ENCODE assay signal across 8 cellular contexts in the genomic region with DNA sequence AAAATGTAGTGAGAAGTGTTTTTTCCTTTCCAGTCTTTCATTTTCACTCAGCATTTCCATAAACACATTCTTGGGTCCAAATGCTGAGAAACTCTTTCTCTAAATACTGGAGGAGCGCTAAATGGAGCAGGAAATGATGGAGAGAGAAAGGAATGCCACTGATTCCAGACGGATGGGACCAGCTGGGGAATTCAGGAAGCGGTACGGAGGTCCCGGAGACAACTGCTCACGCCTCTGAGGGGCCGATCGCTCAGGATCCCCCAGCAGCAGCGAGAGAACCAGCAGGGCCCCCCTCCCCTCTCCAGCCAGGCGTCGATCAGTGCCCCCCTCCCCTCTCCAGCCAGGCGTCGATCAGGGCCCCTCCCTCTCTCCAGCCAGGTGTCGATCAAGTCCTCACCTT. TPM values are rescaled to one million over a fixed set of nuclear protein-coding genes. Genes with fewer than 3 reads are reported as not detected.
DNase-seq lines count a peak whose midpoint lies in the region; ATAC-seq, FAIRE-seq and TF ChIP-seq lines count a peak whose summit lies in the region.

No MANE protein-coding gene starts in this region.

- H3K4me3 ChIP-seq in Caco-2 (ENCODE audit: low read depth, low read length) (0 out of 2 replicates have a peak overlapping the region, but pooled peaks have one; percentile 3), SK-N-MC (peak overlapping the region; percentile 52)

- no peaks in the 10 kb centered on the region for H3K27me3 ChIP-seq in Caco-2 (replicated peaks; ENCODE audit: control insufficient read depth, insufficient read depth, low read length)

- no peaks in the 10 kb centered on the region for H3K9me3 Mint-ChIP-seq in Caco-2 (ENCODE audit: unreplicated experiment)

- peaks cover 20% of the 10 kb centered on the region for H3K4me1 Mint-ChIP-seq in Caco-2 (ENCODE audit: low read depth, unreplicated experiment)

- DNase-seq in Caco-2 (no peak), SK-N-MC (ENCODE audit: low read depth, low spot score) (peak; percentile 56), fibroblast of gingiva (ENCODE audit: low read depth) (peak; percentile 82), non-pigmented ciliary epithelial cell (ENCODE audit: low read depth) (peak; percentile 83), NOMO-1 treated with dmso at 0.1 percent for 144 hours (lab: John Stamatoyannopoulos, UW; ENCODE audit: unreplicated experiment) (no peak), GM12891 (ENCODE audit: insufficient read length, low spot score) (no peak)

- H3K4me3 Mint-ChIP-seq in Caco-2 (ENCODE audit: unreplicated experiment) = peak overlapping the region; percentile 71

- H3K36me3 Mint-ChIP-seq in Caco-2 (ENCODE audit: insufficient read depth, unreplicated experiment) = no peaks in the 10 kb centered on the region

- H3K9me3 ChIP-seq in Caco-2 (no peaks in the 10 kb centered on the region), SK-N-MC (ENCODE audit: low read depth, low read length) (no peaks in the 10 kb centered on the region)

- H3K27me3 Mint-ChIP-seq in Caco-2 (ENCODE audit: insufficient read depth, unreplicated experiment) = no peaks in the 10 kb centered on the region

- POLR2A ChIA-PET in Caco-2 (lab: Charles Lee) = no interaction called here

- no peak for TF ChIP-seq POLR2A in GM12891 (IDR thresholded peaks at IDR 0.05; ENCODE audit: low read depth, low read length)

- no peak for TF ChIP-seq CTCF in Caco-2 (IDR thresholded peaks at IDR 0.05; ENCODE audit: insufficient read depth in 1 of 2, low read depth in 1 of 2, low read length in 1 of 2, severe bottlenecking in 1 of 2, unreplicated experiment in 1 of 2)

- no TSS peak for BruUV-seq in Caco-2 (replicated peaks; lab: Mats Ljungman, UMichigan)

- H3K36me3 ChIP-seq in Caco-2 (ENCODE audit: control insufficient read depth, insufficient read depth, low read length) = no peaks in the 10 kb centered on the region
- H3K36me3 ChIP-seq in SK-N-MC (ENCODE audit: insufficient read depth, low read length) = no peaks in the 10 kb centered on the region

- CTCF ChIA-PET in Caco-2 (lab: Charles Lee) = no interaction called here

- FAIRE-seq in GM12891 (lab: Jason Lieb, UNC) = no peak

- H3K27ac Mint-ChIP-seq in Caco-2 (ENCODE audit: unreplicated experiment) = peak overlapping the region; percentile 60

- peaks cover 33% of the 10 kb centered on the region for H3K4me1 ChIP-seq in Caco-2

- intact Hi-C loops in Caco-2 (cut with micrococcal nuclease; ENCODE audit: unreplicated experiment) = loop anchor here (10.0 kb wide), 1 partner anchor 54 kb away; no protein-coding TSS in a partner anchor

- no peak for ATAC-seq in GM21360 (IDR thresholded peaks at IDR 0.05; ENCODE audit: unreplicated experiment)
- ATAC-seq in GM19452 (IDR thresholded peaks at IDR 0.05; ENCODE audit: unreplicated experiment) = no peak

- H3K27ac ChIP-seq in SK-N-MC = peak overlapping the region; percentile 81

- no peak overlapping the region for H3K9ac ChIP-seq in SK-N-MC (ENCODE audit: insufficient read length)

TF ChIP-seq in GM12891, 5 proteins besides CTCF, POLR2A, EP300 and RAD21:
- TF ChIP-seq TAF1 (IDR thresholded peaks at IDR 0.05; ENCODE audit: low read depth, low read length) (no peak), POU2F2 (IDR thresholded peaks at IDR 0.05; ENCODE audit: low read depth, low read length) (no peak), SPI1 (IDR thresholded peaks at IDR 0.05; ENCODE audit: low read depth, low read length) (no peak), PAX5 (IDR thresholded peaks at IDR 0.05; ENCODE audit: insufficient read depth, low read length, severe bottlenecking) (no peak), POLR2AphosphoS5 (IDR thresholded peaks at IDR 0.05; ENCODE audit: low read depth, low read length) (no peak)
TF ChIP-seq in GM12891: peak in this region for 0.

RNA-seq across cellular contexts. Expression of a gene that starts 13.2 kb away (rescaled TPM):
- 0.88 and 0.95 TPM in 2 replicates for total RNA-seq in Caco-2 (2022)
- 13.4 TPM for polyA plus RNA-seq in GM12891 (2012; ENCODE audit: low read depth, missing spikeins)

RNA-seq across cellular contexts. Expression of a gene that starts 59.9 kb away (rescaled TPM):
- total RNA-seq in Caco-2 (2022) = not detected in 2 replicates
- polyA plus RNA-seq in GM12891 (2012; ENCODE audit: low read depth, missing spikeins) = not detected

Comparison
In these comparisons a context has a peak if more than half of its experiments do, and no peak if none do; other contexts are left out.
1. DNase-seq: peak in SK-N-MC (single experiment), fibroblast of gingiva (single experiment) and non-pigmented ciliary epithelial cell (single experiment); none in Caco-2 (0 of 2), NOMO-1 treated with dmso at 0.1 percent for 144 hours (single experiment) and GM12891 (single experiment).